Comparison of ENCODE assay signal across 1 cellular context in genomic region chr22:26608129-26608528, GRCh38.
TF ChIP-seq lines count a peak whose summit lies in the region.

No MANE protein-coding gene starts in this region.

TF ChIP-seq in HepG2, 621 proteins besides CTCF, POLR2A, EP300 and RAD21:
- TF ChIP-seq ZNF768 (CRISPR knock-in tag; IDR thresholded peaks at IDR 0.05), result peak; percentile 49; the same call in 1 of the 2 replicates
- TF ChIP-seq ZNF674 (CRISPR knock-in tag; IDR thresholded peaks at IDR 0.05; ENCODE audit: low read depth), result no peak
- TF ChIP-seq ADNP (CRISPR knock-in tag; IDR thresholded peaks at IDR 0.05), result no peak
- no peak for TF ChIP-seq MTA3 (CRISPR knock-in tag; IDR thresholded peaks at IDR 0.05)
- no peak for TF ChIP-seq MTERF4 (CRISPR knock-in tag; IDR thresholded peaks at IDR 0.05)
- no peak for TF ChIP-seq REPIN1 (CRISPR knock-in tag; IDR thresholded peaks at IDR 0.05; ENCODE audit: borderline replicate concordance, low read depth)
